ENCODE assay signal across 4 cellular contexts in genomic region chrY:18298461-18298860, GRCh38.
DNase-seq lines count a peak whose midpoint lies in the region; ATAC-seq, FAIRE-seq and TF ChIP-seq lines count a peak whose summit lies in the region.
"Not testable (repeated sequence)": the region's sequence is repeated elsewhere in the genome, so short reads cannot be mapped to it uniquely, and the experiment has no call there.

No MANE protein-coding gene starts in this region.

- H3K4me1 Mint-ChIP-seq in activated T-helper 17 cell treated with anti-CD3 and anti-CD28 coated beads, Interleukin-2, amount 50 U/mL, for 72 hours, result not testable (repeated sequence)

- H3K27me3 ChIP-seq in RWPE2 (ENCODE audit: insufficient read depth, poor library complexity, severe bottlenecking); foreskin keratinocyte: not testable (repeated sequence)

- H3K36me3 ChIP-seq in RWPE2 (ENCODE audit: low read depth), result not testable (repeated sequence)

- not testable (repeated sequence) for TF ChIP-seq CTCF in RWPE2 (IDR thresholded peaks at IDR 0.05; ENCODE audit: poor library complexity, severe bottlenecking); foreskin keratinocyte (conservative IDR thresholded peaks at IDR 0.05)

- H3K9me3 Mint-ChIP-seq in activated T-helper 17 cell treated with anti-CD3 and anti-CD28 coated beads, Interleukin-2, amount 50 U/mL, for 72 hours, result not testable (repeated sequence)

- not testable (repeated sequence) for H3K4me3 Mint-ChIP-seq in activated T-helper 17 cell treated with anti-CD3 and anti-CD28 coated beads, Interleukin-2, amount 50 U/mL, for 72 hours

- H3K4me3 ChIP-seq in RWPE2 (ENCODE audit: severe bottlenecking), result not testable (repeated sequence)

- not testable (repeated sequence) for H3K36me3 Mint-ChIP-seq in activated T-helper 17 cell treated with anti-CD3 and anti-CD28 coated beads, Interleukin-2, amount 50 U/mL, for 72 hours (ENCODE audit: low read depth)

- H3K27ac Mint-ChIP-seq in activated T-helper 17 cell treated with anti-CD3 and anti-CD28 coated beads, Interleukin-2, amount 50 U/mL, for 72 hours, result not testable (repeated sequence)

- not testable (repeated sequence) for DNase-seq in RCC 7860 (ENCODE audit: low spot score); RWPE2 (ENCODE audit: low spot score); foreskin keratinocyte

- not testable (repeated sequence) for H3K27ac ChIP-seq in RWPE2 (ENCODE audit: poor library complexity, severe bottlenecking); foreskin keratinocyte

- peak; percentile 60; the same call in 1 of the 3 replicates for ATAC-seq in RWPE2 (ENCODE audit: low read depth)
- ATAC-seq in activated T-helper 17 cell treated with anti-CD3 and anti-CD28 coated beads, Interleukin-2, amount 50 U/mL, for 72 hours (replicated peaks), result peak; percentile 46
- peak; percentile 85 for ATAC-seq in foreskin keratinocyte

- not testable (repeated sequence) for H3K4me1 ChIP-seq in RWPE2 (ENCODE audit: insufficient read depth, poor library complexity, severe bottlenecking); foreskin keratinocyte

- peak; percentile 82 for FAIRE-seq in RCC 7860 (lab: Jason Lieb, UNC)

- not testable (repeated sequence) for H3K27me3 Mint-ChIP-seq in activated T-helper 17 cell treated with anti-CD3 and anti-CD28 coated beads, Interleukin-2, amount 50 U/mL, for 72 hours

- H3K9me3 ChIP-seq in RWPE2 (ENCODE audit: severe bottlenecking), result not testable (repeated sequence)
